25 cellular contexts compared by ENCODE assay signal in genomic region chr5:112973036-112973435, GRCh38. TPM values are rescaled to one million over a fixed set of nuclear protein-coding genes. Genes with fewer than 3 reads are reported as not detected.
A peak's percentile ranks its signal among the peaks of the same experiment; 100 is the strongest.
DNase-seq lines count a peak whose midpoint lies in the region; ATAC-seq, FAIRE-seq and TF ChIP-seq lines count a peak whose summit lies in the region.
"Had no signal": no experiment of that assay in that cellular context is flagged by ENCODE, and none has a peak within 500 bp of the region (broad histone marks: within the 10 kb centered on the region; RNA-seq: fewer than 3 reads in every experiment).

No MANE protein-coding gene starts in this region.

- no peak overlapping the region for H3K23ac ChIP-seq in neuronal stem cell (ENCODE audit: low read depth, low read length, poor library complexity)

- H3K27me3 ChIP-seq in Panc1 (ENCODE audit: control insufficient read depth, insufficient read depth, low read length) (no peaks in the 10 kb centered on the region), neuronal stem cell (ENCODE audit: control insufficient read depth in 3 of 3, insufficient read depth in 3 of 3, low read depth in 1 of 3, low read length in 3 of 3) (no peaks in the 10 kb centered on the region)
- H3K27me3 ChIP-seq: BE2C; BLaER1 treated with 17β-estradiol and CSF1 and Interleukin-3, amounts not matched to agents 10 nM and 100 nM had no signal

- no peak overlapping the region for H2BK5ac ChIP-seq in neuronal stem cell (ENCODE audit: low read length)

- WGBS in neuronal stem cell (ENCODE audit: extremely low coverage in 2 of 2, insufficient read length in 2 of 2, insufficient replicate concordance in 1 of 2), 2 donors = no CpG with 5 or more reads among the region's 1 CpG

- peaks cover 22% of the 10 kb centered on the region for H3K4me1 Mint-ChIP-seq in activated CD4-positive, alpha-beta T cell treated with anti-CD3 and anti-CD28 coated beads, Interleukin-2, amount 10 ng/mL, durations not matched to agents 24 days and 14 days

- H2BK12ac ChIP-seq in neuronal stem cell (ENCODE audit: low read length) = no peak overlapping the region

- no peaks in the 10 kb centered on the region for H3K9me3 Mint-ChIP-seq in activated CD4-positive, alpha-beta T cell treated with anti-CD3 and anti-CD28 coated beads, Interleukin-2, amount 10 ng/mL, durations not matched to agents 24 days and 14 days
- H3K9me3 Mint-ChIP-seq: CD14-positive monocyte; CD4-positive, alpha-beta T cell; CD8-positive, alpha-beta memory T cell; GM23338; H9 had no signal

- TF ChIP-seq CTCF in Panc1 (IDR thresholded peaks at IDR 0.05) (no peak), epithelial cell of esophagus (IDR thresholded peaks at IDR 0.05; ENCODE audit: insufficient read depth, low read depth, low read length, missing control alignments) (no peak)

- no peak overlapping the region for H3K4me2 ChIP-seq in neuronal stem cell (ENCODE audit: insufficient read depth, low read length, poor library complexity, severe bottlenecking)
- H3K4me2 ChIP-seq: A549; BLaER1 treated with 17β-estradiol and CSF1 and Interleukin-3, amounts not matched to agents 10 nM and 100 nM; GM23338 had no signal

- H4K8ac ChIP-seq in neuronal stem cell (ENCODE audit: low read depth, low read length) = no peak overlapping the region

- FAIRE-seq in GM12891 (lab: Jason Lieb, UNC) = no peak
- FAIRE-seq: A549, GM12892 had no signal

- intact Hi-C loops in Panc1 (cut with micrococcal nuclease; ENCODE audit: unreplicated experiment) = no loop called here
- intact Hi-C loops in activated CD4-positive, alpha-beta T cell treated with anti-CD3 and anti-CD28 coated beads, Interleukin-2, amount 10 ng/mL, durations not matched to agents 24 days and 14 days (cut with micrococcal nuclease) = no loop called here

- no peak overlapping the region for H3K27ac Mint-ChIP-seq in activated CD4-positive, alpha-beta T cell treated with anti-CD3 and anti-CD28 coated beads, Interleukin-2, amount 10 ng/mL, durations not matched to agents 24 days and 14 days
- H3K27ac Mint-ChIP-seq: CD14-positive monocyte; CD4-positive, alpha-beta T cell; CD8-positive, alpha-beta memory T cell; GM23338; H9 had no signal

- H3K79me1 ChIP-seq in neuronal stem cell (ENCODE audit: low read depth, low read length) = peaks cover under 1% of the 10 kb centered on the region

- no peak overlapping the region for H2AK5ac ChIP-seq in neuronal stem cell (ENCODE audit: low read depth, low read length)

- CTCF ChIA-PET in Panc1 (lab: Charles Lee) = no interaction called here

- no peak overlapping the region for H3K9ac ChIP-seq in neuronal stem cell (ENCODE audit: low read depth, low read length, poor library complexity)
- H3K9ac ChIP-seq: BLaER1 treated with 17β-estradiol and CSF1 and Interleukin-3, amounts not matched to agents 10 nM and 100 nM had no signal

- no peaks in the 10 kb centered on the region for H3K9me3 ChIP-seq in Panc1 (ENCODE audit: control insufficient read depth, insufficient read depth, low read depth, low read length)
- H3K9me3 ChIP-seq in neuronal stem cell (replicated peaks in 1 of 2; ENCODE audit: control insufficient read depth in 2 of 2, insufficient read depth in 1 of 2, low read depth in 1 of 2, low read length in 2 of 2) = no peaks in the 10 kb centered on the region
- H3K9me3 ChIP-seq: A549, BE2C had no signal

- in situ Hi-C loops in Panc1 (cut with HindIII; ENCODE audit: low pct_unique_long_range_greater_than_20kb, low sequenced_read_pairs) = no loop called here

- peak overlapping the region; percentile 39; the same call in 1 of the 2 replicates for H3K27ac ChIP-seq in Panc1 (ENCODE audit: low read length)
- H3K27ac ChIP-seq in neuronal stem cell (replicated peaks; ENCODE audit: low read length) = no peak overlapping the region
- H3K27ac ChIP-seq: A549; BLaER1 treated with 17β-estradiol and CSF1 and Interleukin-3, amounts not matched to agents 10 nM and 100 nM had no signal

- POLR2A ChIA-PET in Panc1 (lab: Charles Lee) = no interaction called here

- ATAC-seq in Panc1 = no peak
- ATAC-seq: A549, GM23338, HCT116 had no signal

- no peak for TF ChIP-seq POLR2A in GM12891 (IDR thresholded peaks at IDR 0.05; ENCODE audit: low read depth, low read length)

- H3K14ac ChIP-seq in neuronal stem cell (ENCODE audit: low read length) = no peak overlapping the region

- no peak overlapping the region for H3K18ac ChIP-seq in neuronal stem cell (ENCODE audit: low read length)

- H3K4me1 ChIP-seq in Panc1 (ENCODE audit: control insufficient read depth, insufficient read depth, low read length) = peaks cover 31% of the 10 kb centered on the region
- peaks cover 14 to 16% of the 10 kb centered on the region in 2 donors for H3K4me1 ChIP-seq in neuronal stem cell (ENCODE audit: control insufficient read depth in 2 of 2, insufficient read depth in 1 of 2, low read depth in 1 of 2, low read length in 2 of 2)
- H3K4me1 ChIP-seq: BE2C had no signal

- H3K36me3 ChIP-seq in Panc1 (ENCODE audit: control insufficient read depth, insufficient read depth, low read length) = no peaks in the 10 kb centered on the region; the same call in 1 of the 2 replicates
- no peaks in the 10 kb centered on the region for H3K36me3 ChIP-seq in neuronal stem cell (replicated peaks in 1 of 2; ENCODE audit: control insufficient read depth in 2 of 2, insufficient read depth in 2 of 2, low read length in 2 of 2)
- H3K36me3 ChIP-seq: BE2C; BLaER1 treated with 17β-estradiol and CSF1 and Interleukin-3, amounts not matched to agents 10 nM and 100 nM had no signal

- no peaks in the 10 kb centered on the region for H3K27me3 Mint-ChIP-seq in activated CD4-positive, alpha-beta T cell treated with anti-CD3 and anti-CD28 coated beads, Interleukin-2, amount 10 ng/mL, durations not matched to agents 24 days and 14 days
- H3K27me3 Mint-ChIP-seq: CD4-positive, alpha-beta T cell had no signal

- no peak overlapping the region for H4K91ac ChIP-seq in neuronal stem cell (ENCODE audit: low read depth, low read length, poor library complexity)

- no peak overlapping the region for H2BK120ac ChIP-seq in neuronal stem cell (ENCODE audit: low read depth, low read length)

- H3K36me3 Mint-ChIP-seq in activated CD4-positive, alpha-beta T cell treated with anti-CD3 and anti-CD28 coated beads, Interleukin-2, amount 10 ng/mL, durations not matched to agents 24 days and 14 days (ENCODE audit: low read depth) = peaks cover 5% of the 10 kb centered on the region
- H3K36me3 Mint-ChIP-seq: CD14-positive monocyte had no signal

- H3K4me3 Mint-ChIP-seq in activated CD4-positive, alpha-beta T cell treated with anti-CD3 and anti-CD28 coated beads, Interleukin-2, amount 10 ng/mL, durations not matched to agents 24 days and 14 days = no peak overlapping the region
- H3K4me3 Mint-ChIP-seq: CD14-positive monocyte; CD4-positive, alpha-beta T cell; GM23338; H9 had no signal

- BruUV-seq in Panc1 (replicated peaks; lab: Mats Ljungman, UMichigan) = no TSS peak

- H3K4me3 ChIP-seq in Panc1 (ENCODE audit: low read depth in 2 of 2, low read length in 2 of 2) (no peak overlapping the region), epithelial cell of esophagus (ENCODE audit: low read length) (no peak overlapping the region), neuronal stem cell (ENCODE audit: low read length in 2 of 2) (no peak overlapping the region)
- H3K4me3 ChIP-seq: A549; BLaER1 treated with 17β-estradiol and CSF1 and Interleukin-3, amounts not matched to agents 10 nM and 100 nM; GM23338 had no signal

- H2AFZ ChIP-seq in neuronal stem cell (ENCODE audit: low read length) = no peak overlapping the region
- H2AFZ ChIP-seq: GM23338 had no signal

- H3K4ac ChIP-seq in neuronal stem cell (ENCODE audit: low read length) = no peak overlapping the region

- H2BK15ac ChIP-seq in neuronal stem cell (ENCODE audit: low read length) = no peak overlapping the region

- DNase-seq in Panc1 (ENCODE audit: low read depth, low spot score) (no peak), epithelial cell of esophagus (ENCODE audit: low read depth) (peak; percentile 70), kidney glomerular epithelial cell (lab: John Stamatoyannopoulos, UW) (peak; percentile 34), renal cortical epithelial cell (ENCODE audit: low read depth) (peak; percentile 96), GM12891 (ENCODE audit: insufficient read length, low spot score) (no peak), NCI-H2107 treated with DMSO at 0.1 percent for 48 hours (lab: John Stamatoyannopoulos, UW; ENCODE audit: unreplicated experiment) (no peak), neuronal stem cell (ENCODE audit: low spot score) (no peak)
- DNase-seq in activated CD4-positive, alpha-beta T cell treated with anti-CD3 and anti-CD28 coated beads, Interleukin-2, amount 10 ng/mL, durations not matched to agents 24 days and 14 days = no peak
- DNase-seq: 8988T; ACHN; AML-193; BE2C; Calu3; CD4-positive, alpha-beta T cell; CD8-positive, alpha-beta memory T cell; DMS53; DMS79 treated with DMSO at 0.1 percent for 48 hours; GF-D8; H9 had no signal

TF ChIP-seq in GM12891, 5 proteins besides CTCF, POLR2A, EP300 and RAD21:
- TF ChIP-seq TAF1 (IDR thresholded peaks at IDR 0.05; ENCODE audit: low read depth, low read length) (no peak), SPI1 (IDR thresholded peaks at IDR 0.05; ENCODE audit: low read depth, low read length) (no peak), POLR2AphosphoS5 (IDR thresholded peaks at IDR 0.05; ENCODE audit: low read depth, low read length) (no peak), PAX5 (IDR thresholded peaks at IDR 0.05; ENCODE audit: insufficient read depth, low read length, severe bottlenecking) (no peak), POU2F2 (IDR thresholded peaks at IDR 0.05; ENCODE audit: low read depth, low read length) (no peak)

RNA-seq across cellular contexts. Expression of gene DCP2, which starts 3.6 kb away (rescaled TPM):
- 70.4 TPM for total RNA-seq in Panc1 (2021; ENCODE audit: unreplicated experiment)
- polyA plus RNA-seq in Panc1 (2012; ENCODE audit: insufficient read length) = 7.5 TPM
- total RNA-seq in renal cortical epithelial cell = 48.8 and 101 TPM in 2 replicates
- polyA plus RNA-seq in GM12891 (2012; ENCODE audit: low read depth, missing spikeins) = 17.0 TPM
- 73.6 and 78.8 TPM in 2 replicates for total RNA-seq in activated CD4-positive, alpha-beta T cell treated with anti-CD3 and anti-CD28 coated beads, Interleukin-2, amount 10 ng/mL, durations not matched to agents 24 days and 14 days
- 36.6 TPM for polyA plus RNA-seq in neuronal stem cell (2013, experiment 1 of 2)
- 40.3 TPM for polyA plus RNA-seq in neuronal stem cell (2013, experiment 2 of 2)

RNA-seq across cellular contexts. Expression of gene REEP5, which starts 51.0 kb away (rescaled TPM):
- 112 TPM for total RNA-seq in Panc1 (2021; ENCODE audit: unreplicated experiment)
- 219 TPM for polyA plus RNA-seq in Panc1 (2012; ENCODE audit: insufficient read length)
- total RNA-seq in renal cortical epithelial cell = 52.6 and 94.5 TPM in 2 replicates
- polyA plus RNA-seq in GM12891 (2012; ENCODE audit: low read depth, missing spikeins) = 24.8 TPM
- 74.4 and 75.3 TPM in 2 replicates for total RNA-seq in activated CD4-positive, alpha-beta T cell treated with anti-CD3 and anti-CD28 coated beads, Interleukin-2, amount 10 ng/mL, durations not matched to agents 24 days and 14 days
- polyA plus RNA-seq in neuronal stem cell (2013, experiment 1 of 2) = 15.5 TPM
- polyA plus RNA-seq in neuronal stem cell (2013, experiment 2 of 2) = 15.9 TPM

Comparison
In these comparisons a context has a peak if more than half of its experiments do, and no peak if none do; other contexts are left out.
1. DNase-seq: peak in epithelial cell of esophagus (single experiment), kidney glomerular epithelial cell (single experiment) and renal cortical epithelial cell (single experiment); none in Panc1 (single experiment), GM12891 (single experiment), NCI-H2107 treated with DMSO at 0.1 percent for 48 hours (single experiment), activated CD4-positive, alpha-beta T cell treated with anti-CD3 and anti-CD28 coated beads, Interleukin-2, amount 10 ng/mL, durations not matched to agents 24 days and 14 days (single experiment) and neuronal stem cell (single experiment).